Comparison of ENCODE assay signal across 9 cellular contexts in genomic region chrX:38768079-38768478, GRCh38. TPM values are rescaled to one million over a fixed set of nuclear protein-coding genes. Genes with fewer than 3 reads are reported as not detected.
DNase-seq lines count a peak whose midpoint lies in the region; ATAC-seq, FAIRE-seq and TF ChIP-seq lines count a peak whose summit lies in the region.
"Had no signal": no experiment of that assay in that cellular context is flagged by ENCODE, and none has a peak within 500 bp of the region (broad histone marks: within the 10 kb centered on the region; RNA-seq: fewer than 3 reads in every experiment).

No MANE protein-coding gene starts in this region.

- no peaks in the 10 kb centered on the region for H3K9me3 ChIP-seq in osteoblast (ENCODE audit: low read depth, low read length)
- H3K9me3 ChIP-seq: BLaER1 had no signal

- no peak for FAIRE-seq in bronchial epithelial cell (lab: Jason Lieb, UNC)

- H3K4me1 ChIP-seq in osteoblast (ENCODE audit: insufficient read depth, low read length): no peaks in the 10 kb centered on the region
- H3K4me1 ChIP-seq: BLaER1 had no signal

- no peak overlapping the region for H3K4me2 ChIP-seq in osteoblast (ENCODE audit: insufficient read depth, low read length)
- H3K4me2 ChIP-seq: BLaER1 had no signal

- no peak for ATAC-seq in activated CD4-positive, CD25-positive, alpha-beta regulatory T cell treated with anti-CD3 and anti-CD28 coated beads, Interleukin-2, amount 50 U/mL, for 24 hours
- no peak for ATAC-seq in HG03432 (IDR thresholded peaks at IDR 0.05; ENCODE audit: unreplicated experiment)
- ATAC-seq in GM19467 (IDR thresholded peaks at IDR 0.05; ENCODE audit: unreplicated experiment): no peak

- no peak overlapping the region for H3K27ac ChIP-seq in osteoblast (ENCODE audit: low read depth, low read length)
- H3K27ac ChIP-seq: BLaER1 had no signal

- peak; percentile 32 for TF ChIP-seq CTCF in bronchial epithelial cell (IDR thresholded peaks at IDR 0.05; ENCODE audit: insufficient read depth, low read length, severe bottlenecking)
- TF ChIP-seq CTCF in osteoblast (IDR thresholded peaks at IDR 0.05; ENCODE audit: extremely low read depth, low read depth, low read length): peak; percentile 50

- no peaks in the 10 kb centered on the region for H4K20me1 ChIP-seq in osteoblast (ENCODE audit: insufficient read depth, low read length)
- H4K20me1 ChIP-seq: BLaER1 had no signal

- no peaks in the 10 kb centered on the region for H3K27me3 ChIP-seq in bronchial epithelial cell (ENCODE audit: control insufficient read depth, insufficient read depth, low read length)
- H3K27me3 ChIP-seq in osteoblast (ENCODE audit: insufficient read depth, low read length): peaks cover 23% of the 10 kb centered on the region
- H3K27me3 ChIP-seq: BLaER1 had no signal

- no peak overlapping the region for H3K4me3 ChIP-seq in bronchial epithelial cell (ENCODE audit: low read depth, low read length)
- H3K4me3 ChIP-seq in osteoblast (ENCODE audit: insufficient read depth, low read length): no peak overlapping the region
- H3K4me3 ChIP-seq: BLaER1 had no signal

- DNase-seq in NCI-H345 (lab: John Stamatoyannopoulos, UW) (peak; percentile 15), NCI-H345 treated with DMSO at 0.1 percent for 48 hours (lab: John Stamatoyannopoulos, UW; ENCODE audit: unreplicated experiment) (no peak), NCI-H2081 treated with DMSO at 0.1 percent for 48 hours (lab: John Stamatoyannopoulos, UW) (peak; percentile 3), bronchial epithelial cell (ENCODE audit: low read depth) (peak; percentile 18), osteoblast (ENCODE audit: insufficient read length, low spot score, missing footprints) (peak; percentile 49)

- H3K79me2 ChIP-seq in osteoblast (ENCODE audit: insufficient read depth, low read length): no peaks in the 10 kb centered on the region

- H2AFZ ChIP-seq in osteoblast (ENCODE audit: low read length): no peak overlapping the region

- no peaks in the 10 kb centered on the region for H3K36me3 ChIP-seq in bronchial epithelial cell (ENCODE audit: control insufficient read depth, insufficient read depth, low read length)
- H3K36me3 ChIP-seq in osteoblast (ENCODE audit: insufficient read depth, low read length): no peaks in the 10 kb centered on the region
- H3K36me3 ChIP-seq: BLaER1 had no signal

RNA-seq across cellular contexts. Expression of gene MID1IP1, which starts 33.2 kb away (rescaled TPM):
- total RNA-seq in bronchial epithelial cell: 127 and 157 TPM in 2 replicates
- 125 and 127 TPM in 2 replicates for total RNA-seq in osteoblast
